Comparison of ENCODE assay signal across 11 cellular contexts in the genomic region with DNA sequence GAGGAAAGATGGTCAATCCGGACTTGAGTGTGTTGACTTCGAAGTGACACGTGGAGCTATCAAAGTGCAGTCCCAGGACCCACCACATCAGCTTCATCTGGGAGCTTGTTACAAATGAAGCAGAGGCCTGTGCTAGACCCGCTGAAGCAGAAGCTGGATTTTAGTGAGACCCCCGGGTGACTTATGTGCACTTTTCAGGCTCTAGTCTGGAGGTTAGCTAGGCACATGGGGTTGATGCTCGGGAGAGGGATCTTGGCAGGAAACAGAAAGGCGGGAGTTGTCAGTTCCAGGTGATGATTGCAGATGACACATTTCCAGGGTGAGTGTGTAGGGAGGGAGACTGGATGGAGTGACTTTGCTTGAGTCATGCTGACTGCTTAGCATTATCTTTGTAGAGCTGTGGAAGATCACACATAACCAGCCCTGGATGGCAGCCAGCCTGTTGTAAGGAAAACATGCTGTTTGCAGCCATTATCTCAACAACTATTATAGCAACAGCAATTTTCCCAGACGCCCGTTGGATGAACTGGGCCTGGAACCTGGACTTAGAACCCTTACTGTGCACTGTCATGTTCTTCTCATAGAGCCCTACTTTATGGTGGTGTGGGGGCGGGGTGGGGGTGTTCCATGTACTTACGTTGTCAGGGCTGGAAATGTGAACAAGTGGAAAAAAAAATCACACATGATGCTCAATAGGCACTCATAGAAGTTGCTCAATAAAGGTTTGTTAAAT.
DNase-seq lines count a peak whose midpoint lies in the region; ATAC-seq, FAIRE-seq and TF ChIP-seq lines count a peak whose summit lies in the region.
"Had no signal": no experiment of that assay in that cellular context is flagged by ENCODE, and none has a peak within 500 bp of the region (broad histone marks: within the 10 kb centered on the region; RNA-seq: fewer than 3 reads in every experiment).

No MANE protein-coding gene starts in this region.

- H2AFZ ChIP-seq in GM12878 (ENCODE audit: control insufficient read depth, low read depth, low read length): no peak overlapping the region

- H3K4me3 ChIP-seq in breast epithelium (no peak overlapping the region), GM12878 (no peak overlapping the region)
- H3K4me3 ChIP-seq: lung had no signal

- H3K36me3 ChIP-seq in breast epithelium: no peaks in the 10 kb centered on the region
- no peaks in the 10 kb centered on the region for H3K36me3 ChIP-seq in GM12878 (ENCODE audit: control insufficient read depth in 2 of 2, insufficient read depth in 2 of 2, low read length in 1 of 2)

- POLR2A ChIA-PET in MCF 10A (lab: Yijun Ruan, JAX): interaction anchor here (0.7 kb wide), 1 partner anchor 19 kb away, joined by 3 read pairs; no protein-coding TSS in a partner anchor
- POLR2A ChIA-PET in GM12878 (lab: Charles Lee): no interaction called here
- POLR2A ChIA-PET in activated CD4-positive, alpha-beta memory T cell treated with anti-CD3 and anti-CD28 coated beads, Interleukin-2, amount 10 ng/mL, durations not matched to agents 7 days and 5 days (lab: Charles Lee): no interaction called here

- H3K4me3 Mint-ChIP-seq in MCF 10A (ENCODE audit: unreplicated experiment) (no peak overlapping the region), progenitor cell of endocrine pancreas (ENCODE audit: low read depth) (no peak overlapping the region)
- no peak overlapping the region for H3K4me3 Mint-ChIP-seq in activated CD4-positive, alpha-beta memory T cell treated with anti-CD3 and anti-CD28 coated beads, Interleukin-2, amount 10 ng/mL, durations not matched to agents 7 days and 5 days
- H3K4me3 Mint-ChIP-seq: T-helper 1 cell treated with Interleukin-12 subunit alpha and Interleukin-12 subunit beta and Interleukin-4 antibody, amounts not matched to agents 30 μg/mL and 1 μg/mL, for 36 hours had no signal

- in situ Hi-C loops in GM12878 (cut with MboI): no loop called here

- H3K27ac Mint-ChIP-seq in MCF 10A (ENCODE audit: low read depth, unreplicated experiment) (no peak overlapping the region), progenitor cell of endocrine pancreas (no peak overlapping the region)
- H3K27ac Mint-ChIP-seq in activated CD4-positive, alpha-beta memory T cell treated with anti-CD3 and anti-CD28 coated beads, Interleukin-2, amount 10 ng/mL, durations not matched to agents 7 days and 5 days: no peak overlapping the region
- H3K27ac Mint-ChIP-seq: T-helper 1 cell treated with Interleukin-12 subunit alpha and Interleukin-12 subunit beta and Interleukin-4 antibody, amounts not matched to agents 30 μg/mL and 1 μg/mL, for 36 hours had no signal

- H3K36me3 Mint-ChIP-seq in MCF 10A (ENCODE audit: insufficient read depth, unreplicated experiment) (peaks cover 9% of the 10 kb centered on the region), progenitor cell of endocrine pancreas (ENCODE audit: insufficient read depth) (no peaks in the 10 kb centered on the region)
- no peaks in the 10 kb centered on the region for H3K36me3 Mint-ChIP-seq in activated CD4-positive, alpha-beta memory T cell treated with anti-CD3 and anti-CD28 coated beads, Interleukin-2, amount 10 ng/mL, durations not matched to agents 7 days and 5 days (ENCODE audit: low read depth)

- TF ChIP-seq EP300 in GM12878 (IDR thresholded peaks at IDR 0.05; ENCODE audit: borderline replicate concordance in 1 of 2, control insufficient read depth in 1 of 2, low read depth in 2 of 2, low read length in 2 of 2): no peak

- CTCF ChIA-PET in MCF 10A (lab: Yijun Ruan, JAX): no interaction called here
- CTCF ChIA-PET in GM12878 (lab: Yijun Ruan, JAX): no interaction called here
- CTCF ChIA-PET in activated CD4-positive, alpha-beta memory T cell treated with anti-CD3 and anti-CD28 coated beads, Interleukin-2, amount 10 ng/mL, durations not matched to agents 7 days and 5 days (lab: Charles Lee): no interaction called here

- DNase-seq in MCF 10A (ENCODE audit: unreplicated experiment) (peak; percentile 92), breast epithelium (ENCODE audit: low spot score in 2 of 2) (no peak), GM12878 (ENCODE audit: low read depth, low spot score) (no peak), islet precursor cell (peak; percentile 83), progenitor cell of endocrine pancreas (ENCODE audit: low spot score, unreplicated experiment) (no peak)
- no peak for DNase-seq in stimulated activated CD4-positive, alpha-beta T cell treated with anti-CD3 and anti-CD28 coated beads, Interleukin-4, amount 100 ng/mL, for 24 hours
- DNase-seq in activated CD4-positive, alpha-beta memory T cell treated with anti-CD3 and anti-CD28 coated beads, Interleukin-2, amount 10 ng/mL, durations not matched to agents 7 days and 5 days: no peak

- H3K27ac ChIP-seq in breast epithelium (no peak overlapping the region), GM12878 (ENCODE audit: control insufficient read depth, insufficient read depth) (no peak overlapping the region)
- H3K27ac ChIP-seq: C4-2B had no signal

- H3K27me3 Mint-ChIP-seq in MCF 10A (ENCODE audit: insufficient read depth, unreplicated experiment): no peaks in the 10 kb centered on the region
- H3K27me3 Mint-ChIP-seq in progenitor cell of endocrine pancreas: peaks cover 19% of the 10 kb centered on the region
- H3K27me3 Mint-ChIP-seq in activated CD4-positive, alpha-beta memory T cell treated with anti-CD3 and anti-CD28 coated beads, Interleukin-2, amount 10 ng/mL, durations not matched to agents 7 days and 5 days: no peaks in the 10 kb centered on the region

- TF ChIP-seq POLR2A in breast epithelium (IDR thresholded peaks at IDR 0.05) (no peak), GM12878 (IDR thresholded peaks at IDR 0.05; ENCODE audit: low read depth, low read length) (no peak)

- RAD21 ChIA-PET in GM12878 (lab: Charles Lee; ENCODE audit: unreplicated experiment): no interaction called here

- H3K4me2 ChIP-seq in GM12878 (ENCODE audit: control insufficient read depth, insufficient read depth): 0 out of 2 replicates have a peak overlapping the region, but pooled peaks have one; percentile 9

- H3K9ac ChIP-seq in GM12878 (ENCODE audit: control insufficient read depth, insufficient read depth, low read length): no peak overlapping the region

- no peak for ATAC-seq in GM12878
- no peak for ATAC-seq in HG03520 (IDR thresholded peaks at IDR 0.05; ENCODE audit: unreplicated experiment)

- H3K4me1 Mint-ChIP-seq in MCF 10A (ENCODE audit: insufficient read depth, unreplicated experiment) (peaks cover 26% of the 10 kb centered on the region), progenitor cell of endocrine pancreas (ENCODE audit: low read depth) (no peaks in the 10 kb centered on the region)
- H3K4me1 Mint-ChIP-seq in activated CD4-positive, alpha-beta memory T cell treated with anti-CD3 and anti-CD28 coated beads, Interleukin-2, amount 10 ng/mL, durations not matched to agents 7 days and 5 days: no peaks in the 10 kb centered on the region

- H3K9me3 ChIP-seq in breast epithelium (no peaks in the 10 kb centered on the region), GM12878 (replicated peaks; ENCODE audit: control insufficient read depth, insufficient read depth, low read length) (no peaks in the 10 kb centered on the region)

- no peaks in the 10 kb centered on the region for H3K79me2 ChIP-seq in GM12878 (ENCODE audit: control insufficient read depth, insufficient read depth, low read length)

- no peak for TF ChIP-seq RAD21 in GM12878 (IDR thresholded peaks at IDR 0.05; ENCODE audit: insufficient read depth, low read depth, low read length)

- H3K27me3 ChIP-seq in breast epithelium: no peaks in the 10 kb centered on the region
- no peaks in the 10 kb centered on the region for H3K27me3 ChIP-seq in GM12878 (replicated peaks in 1 of 2; ENCODE audit: control insufficient read depth in 2 of 2, insufficient read depth in 2 of 2, low read length in 1 of 2)

- SMC1A ChIA-PET in GM12878 (lab: Charles Lee; ENCODE audit: uncharacterized antibody, unreplicated experiment): no interaction called here

- TF ChIP-seq CTCF in MCF 10A (IDR thresholded peaks at IDR 0.05; ENCODE audit: unreplicated experiment) (no peak), breast epithelium (IDR thresholded peaks at IDR 0.05) (no peak), GM12878 (IDR thresholded peaks at IDR 0.05 in 2 of 3, conservative IDR thresholded peaks at IDR 0.05 in 1 of 3; ENCODE audit: control insufficient read depth in 2 of 3, extremely low read depth in 1 of 3, insufficient read depth in 1 of 3, low read depth in 3 of 3, low read length in 3 of 3) (no peak), progenitor cell of endocrine pancreas (IDR thresholded peaks at IDR 0.05; ENCODE audit: unreplicated experiment) (no peak)

- 35% methylated on average over 11 of the region's 11 CpGs for WGBS in GM12878 (ENCODE audit: insufficient coverage, insufficient replicate concordance, low lambda C conversion rate, missing lambda C conversion rate)

- FAIRE-seq in GM12878 (lab: Jason Lieb, UNC): no peak

- no peaks in the 10 kb centered on the region for H4K20me1 ChIP-seq in GM12878 (ENCODE audit: control insufficient read depth, insufficient read depth)

- no TSS peak for BruUV-seq in MCF 10A (replicated peaks; lab: Mats Ljungman, UMichigan)
- BruUV-seq in GM12878 (replicated peaks; lab: Mats Ljungman, UMichigan): no TSS peak

- H3K4me1 ChIP-seq in breast epithelium: no peaks in the 10 kb centered on the region
- no peaks in the 10 kb centered on the region for H3K4me1 ChIP-seq in GM12878 (ENCODE audit: control insufficient read depth, insufficient read depth, low read length)

- H3K9me3 Mint-ChIP-seq in MCF 10A (ENCODE audit: unreplicated experiment) (no peaks in the 10 kb centered on the region), progenitor cell of endocrine pancreas (ENCODE audit: low read depth) (no peaks in the 10 kb centered on the region)
- no peaks in the 10 kb centered on the region for H3K9me3 Mint-ChIP-seq in activated CD4-positive, alpha-beta memory T cell treated with anti-CD3 and anti-CD28 coated beads, Interleukin-2, amount 10 ng/mL, durations not matched to agents 7 days and 5 days
- H3K9me3 Mint-ChIP-seq: T-helper 1 cell treated with Interleukin-12 subunit alpha and Interleukin-12 subunit beta and Interleukin-4 antibody, amounts not matched to agents 30 μg/mL and 1 μg/mL, for 36 hours had no signal

- intact Hi-C loops in MCF 10A (cut with micrococcal nuclease): loop anchor here (1.0 to 2.0 kb wide), 2 partner anchors 58 to 123 kb away; partner anchors contain the start of gene THSD4
- intact Hi-C loops in breast epithelium (cut with DNase I; ENCODE audit: low total_unique reads): no loop called here
- intact Hi-C loops in GM12878 (cut with micrococcal nuclease; ENCODE audit: unreplicated experiment): no loop called here

TF ChIP-seq in GM12878, 131 proteins besides CTCF, POLR2A, EP300 and RAD21 (continues in another document):
- TF ChIP-seq FOXK2 (IDR thresholded peaks at IDR 0.05) (no peak), NFXL1 (IDR thresholded peaks at IDR 0.05; ENCODE audit: borderline replicate concordance) (no peak)

Comparison
In these comparisons a context has a peak if more than half of its experiments do, and no peak if none do; other contexts are left out.
1. DNase-seq: peak in MCF 10A (single experiment) and islet precursor cell (single experiment); none in breast epithelium (0 of 2), GM12878 (single experiment), progenitor cell of endocrine pancreas (single experiment), stimulated activated CD4-positive, alpha-beta T cell treated with anti-CD3 and anti-CD28 coated beads, Interleukin-4, amount 100 ng/mL, for 24 hours (single experiment) and activated CD4-positive, alpha-beta memory T cell treated with anti-CD3 and anti-CD28 coated beads, Interleukin-2, amount 10 ng/mL, durations not matched to agents 7 days and 5 days (single experiment).